In genomic region chr4:100945789-100946188, GRCh38 we compare ENCODE assay signal across 15 cellular contexts.
DNase-seq lines count a peak whose midpoint lies in the region; ATAC-seq and FAIRE-seq lines count a peak whose summit lies in the region.
"Had no signal": no experiment of that assay in that cellular context is flagged by ENCODE, and none has a peak within 500 bp of the region (broad histone marks: within the 10 kb centered on the region; RNA-seq: fewer than 3 reads in every experiment).

No MANE protein-coding gene starts in this region.

- no peaks in the 10 kb centered on the region for H3K4me1 Mint-ChIP-seq in naive thymus-derived CD4-positive, alpha-beta T cell

- peaks cover 0 to 12% (median 2%) of the 10 kb centered on the region in 11 donors for H3K9me3 Mint-ChIP-seq in naive thymus-derived CD4-positive, alpha-beta T cell

- H3K4me1 ChIP-seq in naive thymus-derived CD4-positive, alpha-beta T cell (ENCODE audit: control insufficient read depth in 2 of 2, insufficient read depth in 2 of 2, low read length in 2 of 2): no peaks in the 10 kb centered on the region
- H3K4me1 ChIP-seq: A549, Caco-2 had no signal

- no peak overlapping the region for H3K27ac Mint-ChIP-seq in naive thymus-derived CD4-positive, alpha-beta T cell
- H3K27ac Mint-ChIP-seq: CD8-positive, alpha-beta memory T cell; GM23338 had no signal

- H3K9me3 ChIP-seq in naive thymus-derived CD4-positive, alpha-beta T cell (ENCODE audit: control insufficient read depth in 2 of 3, low read length in 3 of 3): no peaks in the 10 kb centered on the region
- H3K9me3 ChIP-seq: A549, Caco-2 had no signal

- H3K4me3 ChIP-seq in naive thymus-derived CD4-positive, alpha-beta T cell (ENCODE audit: low read length): no peak overlapping the region
- H3K4me3 ChIP-seq: A549, GM23338 had no signal

- intact Hi-C loops in naive thymus-derived CD4-positive, alpha-beta T cell (cut with micrococcal nuclease): no loop called here

- no peaks in the 10 kb centered on the region for H3K36me3 Mint-ChIP-seq in naive thymus-derived CD4-positive, alpha-beta T cell

- no peaks in the 10 kb centered on the region for H3K36me3 ChIP-seq in naive thymus-derived CD4-positive, alpha-beta T cell (ENCODE audit: control insufficient read depth in 2 of 3, insufficient read depth in 3 of 3, low read length in 3 of 3)

- no peak overlapping the region for H3K27ac ChIP-seq in naive thymus-derived CD4-positive, alpha-beta T cell (ENCODE audit: low read depth, low read length)
- H3K27ac ChIP-seq: A549, HL-60 had no signal

- FAIRE-seq in RCC 7860 (lab: Jason Lieb, UNC): no peak
- FAIRE-seq: A549, GM18507 had no signal

- ATAC-seq in GM18867 (IDR thresholded peaks at IDR 0.05; ENCODE audit: unreplicated experiment): peak; percentile 72
- peak; percentile 56 for ATAC-seq in HG02981 (IDR thresholded peaks at IDR 0.05; ENCODE audit: unreplicated experiment)
- ATAC-seq in naive thymus-derived CD4-positive, alpha-beta T cell: no peak
- ATAC-seq: A549, GM23338 had no signal

- peaks cover 6 to 25% (median 22%) of the 10 kb centered on the region in 5 donors for H3K27me3 Mint-ChIP-seq in naive thymus-derived CD4-positive, alpha-beta T cell

- H3K27me3 ChIP-seq in naive thymus-derived CD4-positive, alpha-beta T cell (ENCODE audit: control insufficient read depth in 2 of 2, insufficient read depth in 2 of 2, low read length in 2 of 2): no peaks in the 10 kb centered on the region

- POLR2A ChIA-PET in naive thymus-derived CD4-positive, alpha-beta T cell (lab: Charles Lee): no interaction called here

- H3K4me3 Mint-ChIP-seq in naive thymus-derived CD4-positive, alpha-beta T cell: no peak overlapping the region
- H3K4me3 Mint-ChIP-seq: CD8-positive, alpha-beta memory T cell; GM23338 had no signal

- CTCF ChIA-PET in naive thymus-derived CD4-positive, alpha-beta T cell (lab: Charles Lee): no interaction called here

- DNase-seq in NCI-H69 (lab: John Stamatoyannopoulos, UW) (peak; percentile 57), RCC 7860 (ENCODE audit: low spot score) (no peak), activated T-cell treated with anti-CD3 and anti-CD28 coated beads for 4 hours (no peak)
- no peak for DNase-seq in naive thymus-derived CD4-positive, alpha-beta T cell
- DNase-seq: Caco-2; CD8-positive, alpha-beta memory T cell; DMS53; H7; Karpas-422 had no signal
